Comparison of ENCODE assay signal across 8 cellular contexts in the genomic region with DNA sequence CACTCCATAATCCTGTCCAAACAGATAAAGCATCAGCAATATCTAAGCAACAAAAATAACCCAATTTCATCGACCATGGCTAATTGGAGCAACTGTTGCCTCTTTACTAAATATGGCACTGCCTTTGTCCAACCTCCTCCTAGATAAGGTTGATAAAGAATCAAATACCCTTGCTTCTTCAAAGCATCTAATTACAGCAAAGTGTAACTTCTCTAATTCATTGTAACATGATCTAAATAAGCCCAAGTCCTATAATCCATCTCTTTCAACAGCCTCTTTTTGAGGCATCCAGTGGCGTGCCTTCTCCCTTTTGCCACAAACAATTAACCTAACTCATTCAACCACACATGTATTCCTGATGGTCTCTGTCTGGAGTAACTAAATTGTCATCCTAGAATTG.
"Had no signal": no experiment of that assay in that cellular context is flagged by ENCODE, and none has a peak within 500 bp of the region (broad histone marks: within the 10 kb centered on the region; RNA-seq: fewer than 3 reads in every experiment).

No MANE protein-coding gene starts in this region.

- ATAC-seq: activated T-cell treated with anti-CD3 and anti-CD28 coated beads, Interleukin-2, amount 50 U/mL, for 72 hours had no signal

- DNase-seq: activated CD4-positive, alpha-beta memory T cell treated with anti-CD3 and anti-CD28 coated beads, Interleukin-2, amount 10 ng/mL, durations not matched to agents 7 days and 5 days; activated CD4-positive, alpha-beta T cell treated with anti-CD3 and anti-CD28 coated beads for 1 hour; activated gamma-delta T cell treated with Interleukin-2 at 50 U/mL for 16 hours; activated T-cell treated with anti-CD3 and anti-CD28 coated beads, Interleukin-2, amount 50 U/mL, for 72 hours; hypothalamus; naive B cell; stimulated activated CD4-positive, alpha-beta T cell treated with anti-CD3 and anti-CD28 coated beads, Interleukin-4, amount 100 ng/mL, for 4 hours; stomach had no signal
